Comparison of ENCODE assay signal across 8 cellular contexts in genomic region chr1:32817159-32817814, GRCh38. TPM values are rescaled to one million over a fixed set of nuclear protein-coding genes. Genes with fewer than 3 reads are reported as not detected.
DNase-seq lines count a peak whose midpoint lies in the region; ATAC-seq and TF ChIP-seq lines count a peak whose summit lies in the region.

S100PBP (plus strand) TSS chr1:32817653; CDS start chr1:32826100, 8,447 bp downstream.
YARS1 (minus strand) TSS chr1:32817358; CDS start chr1:32817244, 114 bp downstream.

- H3K27ac Mint-ChIP-seq in WTC11: peak within 1 kb of the TSS; percentile 99

- H3K27me3 ChIP-seq in AG04450 (ENCODE audit: control insufficient read depth, insufficient read depth, low read length): no peaks in the 10 kb centered on the region

- H3K4me1 Mint-ChIP-seq in WTC11: peaks cover 50% of the 10 kb centered on the region

- no peaks in the 10 kb centered on the region; the same call in 1 of the 2 replicates for H3K9me3 ChIP-seq in AG04450 (ENCODE audit: control insufficient read depth, insufficient read depth, low read length)

- TF ChIP-seq CTCF in AG04450 (IDR thresholded peaks at IDR 0.05; ENCODE audit: low read depth, low read length) (no peak), WTC11 (IDR thresholded peaks at IDR 0.05) (no peak), cardiac fibroblast (IDR thresholded peaks at IDR 0.05; ENCODE audit: low read depth, low read length) (no peak)

- H3K4me3 ChIP-seq in AG04450 (ENCODE audit: low read depth, low read length) (peak within 1 kb of the TSS; percentile 98), cardiac fibroblast (replicated peaks in 1 of 2; ENCODE audit: low read depth in 2 of 2, low read length in 2 of 2) (peak within 1 kb of the TSS; percentile 91)

- no peaks in the 10 kb centered on the region; the same call in 1 of the 2 replicates for H3K9me3 Mint-ChIP-seq in WTC11

- peak within 1 kb of the TSS; percentile 100 for H3K4me3 Mint-ChIP-seq in WTC11

- CTCF ChIA-PET in AG04450 (lab: Charles Lee): no interaction called here
- CTCF ChIA-PET in WTC11 (lab: Charles Lee): interaction anchor here (1.1 to 1.9 kb wide), 2 partner anchors 54 to 59 kb away, joined by 3 to 5 read pairs; no protein-coding TSS in a partner anchor

- peak; percentile 93 for DNase-seq in AG04450 (ENCODE audit: low read depth, low spot score)
- DNase-seq in NCI-H226: peak; percentile 95
- peak; percentile 100 for DNase-seq in WTC11 (ENCODE audit: low spot score)
- DNase-seq in cardiac fibroblast (ENCODE audit: low read depth in 2 of 2): peak; percentile 98
- DNase-seq in iPS-NIHi7 (ENCODE audit: extremely low spot score): peak; percentile 99
- DNase-seq in smooth muscle cell of the brain vasculature (ENCODE audit: low read depth, low spot score): peak; percentile 92

- peak within 1 kb of the TSS; percentile 97 for H3K27ac ChIP-seq in AG04450 (ENCODE audit: low read depth, low read length)

- POLR2A ChIA-PET in AG04450 (lab: Yijun Ruan, JAX) (interaction anchor here (0.5 to 1.8 kb wide), 3 partner anchors 20 to 114 kb away, joined by 3 to 7 read pairs (median 4); no protein-coding TSS in a partner anchor), WTC11 (lab: Charles Lee) (interaction anchor here (0.6 to 1.4 kb wide), 5 partner anchors 36 to 423 kb away, joined by 3 to 5 read pairs (median 3); partner anchors contain the start of gene BSDC1)

- peak; percentile 86 for ATAC-seq in GM18909 (IDR thresholded peaks at IDR 0.05; ENCODE audit: poor library complexity, unreplicated experiment)
- ATAC-seq in HG03175 (IDR thresholded peaks at IDR 0.05; ENCODE audit: unreplicated experiment): peak; percentile 85
- peak; percentile 95 for ATAC-seq in WTC11

- H3K36me3 Mint-ChIP-seq in WTC11: peaks cover 15% of the 10 kb centered on the region

- no peaks in the 10 kb centered on the region for H3K27me3 Mint-ChIP-seq in WTC11 (ENCODE audit: low read depth)

TF ChIP-seq in WTC11, 78 proteins besides CTCF, POLR2A, EP300 and RAD21 (continues in another document):
- no peak for TF ChIP-seq ZNF121 (CRISPR knock-in tag; IDR thresholded peaks at IDR 0.05)
- TF ChIP-seq ZBTB43 (CRISPR knock-in tag; IDR thresholded peaks at IDR 0.05): peak; percentile 41; the same call in 1 of the 2 replicates
- no peak for TF ChIP-seq ZNF512 (CRISPR knock-in tag; IDR thresholded peaks at IDR 0.05; ENCODE audit: borderline replicate concordance)
- TF ChIP-seq FOXJ3 (CRISPR knock-in tag; IDR thresholded peaks at IDR 0.05; ENCODE audit: borderline replicate concordance): no peak
- no peak for TF ChIP-seq OVOL2 (CRISPR knock-in tag; IDR thresholded peaks at IDR 0.05; ENCODE audit: borderline replicate concordance)
- TF ChIP-seq GRHL2 (CRISPR knock-in tag; IDR thresholded peaks at IDR 0.05; ENCODE audit: insufficient replicate concordance, severe bottlenecking): no peak
- TF ChIP-seq PRRX2 (CRISPR knock-in tag; IDR thresholded peaks at IDR 0.05): 0 out of 2 replicates have a peak, but pooled peaks have one; percentile 50
- no peak for TF ChIP-seq SMAD3 (CRISPR knock-in tag; IDR thresholded peaks at IDR 0.05; ENCODE audit: borderline replicate concordance)
- TF ChIP-seq HMGA2 (CRISPR knock-in tag; IDR thresholded peaks at IDR 0.05): no peak
- peak; percentile 88 for TF ChIP-seq E2F1 (CRISPR knock-in tag; IDR thresholded peaks at IDR 0.05)
- no peak for TF ChIP-seq MXD4 (CRISPR knock-in tag; IDR thresholded peaks at IDR 0.05; ENCODE audit: borderline replicate concordance)
- TF ChIP-seq RORB (CRISPR knock-in tag; IDR thresholded peaks at IDR 0.05): no peak
- TF ChIP-seq ZNF317 (CRISPR knock-in tag; IDR thresholded peaks at IDR 0.05; ENCODE audit: borderline replicate concordance, low read depth): 0 out of 2 replicates have a peak, but pooled peaks have one; percentile 51
- TF ChIP-seq ZMAT4 (CRISPR knock-in tag; IDR thresholded peaks at IDR 0.05): no peak
- no peak for TF ChIP-seq TCF7 (CRISPR knock-in tag; IDR thresholded peaks at IDR 0.05; ENCODE audit: low read depth)
- peak; percentile 35; the same call in 1 of the 2 replicates for TF ChIP-seq USF1 (CRISPR knock-in tag; IDR thresholded peaks at IDR 0.05)
- TF ChIP-seq HMGXB4 (CRISPR knock-in tag; IDR thresholded peaks at IDR 0.05): peak; percentile 85; the same call in 1 of the 2 replicates
- TF ChIP-seq MLX (CRISPR knock-in tag; IDR thresholded peaks at IDR 0.05): peak; percentile 56; the same call in 1 of the 2 replicates
- TF ChIP-seq NFATC4 (CRISPR knock-in tag; IDR thresholded peaks at IDR 0.05): no peak
- TF ChIP-seq FOXK1 (CRISPR knock-in tag; IDR thresholded peaks at IDR 0.05): peak; percentile 84; the same call in 1 of the 2 replicates

RNA-seq across cellular contexts. Expression of gene S100PBP, which starts in this region (rescaled TPM):
- polyA plus RNA-seq in AG04450 (2011; rRNA removed): 32.2 and 43.7 TPM in 2 replicates
- 25.1 and 38.3 TPM in 2 replicates for polyA minus RNA-seq in AG04450 (2011; rRNA and poly(A)+ RNA removed)
- 62.9 to 73.2 TPM (median 70.2 TPM) in 3 replicates for total RNA-seq in WTC11 (2021)

RNA-seq across cellular contexts. Expression of gene YARS1, which starts in this region (rescaled TPM):
- polyA plus RNA-seq in AG04450 (2011; rRNA removed): 105 and 107 TPM in 2 replicates
- 116 and 130 TPM in 2 replicates for polyA minus RNA-seq in AG04450 (2011; rRNA and poly(A)+ RNA removed)
- total RNA-seq in WTC11 (2021): 142 to 197 TPM (median 154 TPM) in 3 replicates

Comparison
In these comparisons a context has a peak if more than half of its experiments do, and no peak if none do; other contexts are left out.
1. Peak in every context shown above with its lines: DNase-seq, ATAC-seq, H3K4me3 ChIP-seq and H3K27ac ChIP-seq.